Comparison of ENCODE assay signal across 17 cellular contexts in the genomic region with DNA sequence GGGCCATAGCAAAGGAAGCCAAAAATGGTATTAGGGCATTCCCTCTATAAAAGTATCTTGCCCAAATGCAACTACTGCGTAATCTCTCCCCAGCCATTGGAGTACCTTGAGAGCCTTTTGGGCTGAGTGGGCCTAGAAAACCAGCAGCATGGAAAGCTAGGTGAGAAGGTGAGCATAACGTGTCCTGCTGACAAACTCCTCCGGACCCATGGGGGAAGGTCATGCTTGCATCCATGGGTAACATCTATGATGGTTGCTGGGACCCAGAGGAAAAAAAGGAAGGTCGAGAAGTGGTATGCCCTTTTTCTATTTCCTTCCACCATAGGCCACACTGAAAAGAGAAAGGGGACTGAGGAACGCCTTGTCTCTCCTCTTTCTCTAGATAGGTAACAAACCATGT. TPM values are rescaled to one million over a fixed set of nuclear protein-coding genes. Genes with fewer than 3 reads are reported as not detected.
DNase-seq lines count a peak whose midpoint lies in the region; ATAC-seq and TF ChIP-seq lines count a peak whose summit lies in the region.
"Had no signal": no experiment of that assay in that cellular context is flagged by ENCODE, and none has a peak within 500 bp of the region (broad histone marks: within the 10 kb centered on the region; RNA-seq: fewer than 3 reads in every experiment).

No MANE protein-coding gene starts in this region.

- CTCF ChIA-PET in SK-N-SH (lab: Yijun Ruan, JAX), result no interaction called here

- TF ChIP-seq CTCF in BE2C (IDR thresholded peaks at IDR 0.05; ENCODE audit: low read depth, low read length) (no peak), fibroblast of pulmonary artery (IDR thresholded peaks at IDR 0.05; ENCODE audit: low read length, missing control alignments) (no peak), CD14-positive monocyte (IDR thresholded peaks at IDR 0.05) (no peak), SK-N-SH (IDR thresholded peaks at IDR 0.05) (no peak), gastrocnemius medialis (IDR thresholded peaks at IDR 0.05 in 4 of 5, conservative IDR thresholded peaks at IDR 0.05 in 1 of 5) (no peak)

- no peaks in the 10 kb centered on the region for H4K20me1 ChIP-seq in SK-N-SH (ENCODE audit: insufficient read depth)

- in situ Hi-C loops in SK-MEL-5 (cut with HindIII; ENCODE audit: low pct_unique_long_range_greater_than_20kb, low sequenced_read_pairs), result no loop called here
- in situ Hi-C loops in gastrocnemius medialis (cut with MboI; ENCODE audit: low sequenced_read_pairs in 4 of 4), result no loop called here

- no peak for TF ChIP-seq RAD21 in SK-N-SH (IDR thresholded peaks at IDR 0.05; ENCODE audit: low read length)

- H3K9me3 ChIP-seq in BE2C (no peaks in the 10 kb centered on the region; the same call in 1 of the 2 replicates), SK-N-SH (peaks cover 11% of the 10 kb centered on the region; the same call in 1 of the 2 replicates), gastrocnemius medialis (peaks cover 0 to 7% (median 5%) of the 10 kb centered on the region in 3 donors)

- no peak for ATAC-seq in GM21825 (IDR thresholded peaks at IDR 0.05; ENCODE audit: unreplicated experiment)
- ATAC-seq in gastrocnemius medialis, result no peak
- ATAC-seq: left ventricle myocardium superior, T-helper 17 cell had no signal

- TF ChIP-seq EP300 in SK-N-SH (IDR thresholded peaks at IDR 0.05; ENCODE audit: borderline replicate concordance in 1 of 2, low read depth in 1 of 2, low read length in 1 of 2), result no peak

- H3K4me1 ChIP-seq in BE2C, result no peaks in the 10 kb centered on the region
- no peaks in the 10 kb centered on the region for H3K4me1 ChIP-seq in SK-N-SH (ENCODE audit: control insufficient read depth in 1 of 2, insufficient read depth in 2 of 2, low read depth in 1 of 2, low read length in 1 of 2)
- H3K4me1 ChIP-seq in gastrocnemius medialis, result no peaks in the 10 kb centered on the region
- H3K4me1 ChIP-seq: tibial artery had no signal

- intact Hi-C loops in CD14-positive monocyte (cut with micrococcal nuclease), result no loop called here
- intact Hi-C loops in gastrocnemius medialis (cut with DNase I; ENCODE audit: low total_unique reads), result no loop called here

- H3F3A ChIP-seq in SK-N-SH (replicated peaks; ENCODE audit: insufficient read depth), result no peaks in the 10 kb centered on the region

- 11% methylated on average over 5 of the region's 5 CpGs for WGBS in SK-N-SH (ENCODE audit: low lambda C conversion rate)

- no peak for TF ChIP-seq POLR2A in gastrocnemius medialis (IDR thresholded peaks at IDR 0.05)

- H3K79me2 ChIP-seq in SK-N-SH (ENCODE audit: insufficient read depth), result no peaks in the 10 kb centered on the region

- H3K27me3 Mint-ChIP-seq in CD14-positive monocyte (ENCODE audit: low read depth in 3 of 3), result no peaks in the 10 kb centered on the region
- H3K27me3 Mint-ChIP-seq: activated naive CD4-positive, alpha-beta T cell treated with anti-CD3 and anti-CD28 coated beads, Interleukin-2, amount 50 U/mL, for 24 hours; CD4-positive, alpha-beta T cell; T-helper 17 cell had no signal

- H3K9ac ChIP-seq in SK-N-SH, result no peak overlapping the region

- H3K36me3 Mint-ChIP-seq in CD14-positive monocyte, result no peaks in the 10 kb centered on the region

- H3K4me3 ChIP-seq in BE2C (ENCODE audit: low read depth, low read length) (no peak overlapping the region), fibroblast of pulmonary artery (replicated peaks; ENCODE audit: low read depth, low read length) (no peak overlapping the region), SK-N-SH (ENCODE audit: low read depth in 2 of 2, low read length in 1 of 2) (no peak overlapping the region), gastrocnemius medialis (no peak overlapping the region)
- H3K4me3 ChIP-seq: tibial artery had no signal

- H3K36me3 ChIP-seq in BE2C (no peaks in the 10 kb centered on the region), SK-N-SH (replicated peaks in 1 of 2; ENCODE audit: control insufficient read depth in 1 of 2, insufficient read depth in 2 of 2, low read length in 1 of 2) (no peaks in the 10 kb centered on the region), gastrocnemius medialis (no peaks in the 10 kb centered on the region)
- H3K36me3 ChIP-seq: tibial artery had no signal

- H3K9me2 ChIP-seq in SK-N-SH, result no peaks in the 10 kb centered on the region

- no peak overlapping the region for H2AFZ ChIP-seq in SK-N-SH (ENCODE audit: low read depth)

- no peak overlapping the region for H3K4me2 ChIP-seq in SK-N-SH

- H3K9me3 Mint-ChIP-seq in CD14-positive monocyte, result peaks cover 18 to 51% (median 44%) of the 10 kb centered on the region in 7 donors

- no peaks in the 10 kb centered on the region for H3K4me1 Mint-ChIP-seq in CD14-positive monocyte
- H3K4me1 Mint-ChIP-seq: activated naive CD4-positive, alpha-beta T cell treated with anti-CD3 and anti-CD28 coated beads, Interleukin-2, amount 50 U/mL, for 24 hours; T-helper 17 cell had no signal

- H3K27me3 ChIP-seq in BE2C (no peaks in the 10 kb centered on the region), SK-N-SH (ENCODE audit: insufficient read depth) (no peaks in the 10 kb centered on the region), gastrocnemius medialis (no peaks in the 10 kb centered on the region)
- H3K27me3 ChIP-seq: tibial artery had no signal

- H3K4me3 Mint-ChIP-seq in CD14-positive monocyte, result no peak overlapping the region
- H3K4me3 Mint-ChIP-seq: activated naive CD4-positive, alpha-beta T cell treated with anti-CD3 and anti-CD28 coated beads, Interleukin-2, amount 50 U/mL, for 24 hours; CD4-positive, alpha-beta T cell; T-helper 17 cell had no signal

- H3K27ac ChIP-seq in SK-N-SH (ENCODE audit: low read depth in 2 of 2, low read length in 1 of 2) (no peak overlapping the region), gastrocnemius medialis (no peak overlapping the region)
- H3K27ac ChIP-seq: tibial artery had no signal

- DNase-seq in BE2C (peak; percentile 26), ELR (ENCODE audit: low read depth) (peak; percentile 13), SK-MEL-5 (ENCODE audit: low read depth, low spot score) (peak; percentile 7), fibroblast of pulmonary artery (ENCODE audit: low read depth) (peak; percentile 24), CD14-positive monocyte (ENCODE audit: low spot score) (no peak), SK-N-SH (no peak), gastrocnemius medialis (no peak)
- DNase-seq: activated CD4-positive, alpha-beta T cell treated with anti-CD3 and anti-CD28 coated beads, Interleukin-2, amount 50 U/mL, for 4 hours; CD4-positive, alpha-beta T cell; cortex of kidney; left ventricle myocardium superior; NCI-H2029; T-helper 17 cell; tibial artery had no signal

- H3K27ac Mint-ChIP-seq in CD14-positive monocyte, result no peak overlapping the region
- H3K27ac Mint-ChIP-seq: activated naive CD4-positive, alpha-beta T cell treated with anti-CD3 and anti-CD28 coated beads, Interleukin-2, amount 50 U/mL, for 24 hours; CD4-positive, alpha-beta T cell; T-helper 17 cell had no signal

- POLR2A ChIA-PET in SK-N-SH (lab: Yijun Ruan, JAX), result no interaction called here

TF ChIP-seq in SK-N-SH, 30 proteins besides CTCF, POLR2A, EP300 and RAD21:
- TF ChIP-seq FOSL2 (IDR thresholded peaks at IDR 0.05; ENCODE audit: borderline replicate concordance, low read depth) (no peak), RCOR1 (IDR thresholded peaks at IDR 0.05; ENCODE audit: low read length) (no peak), IRF3 (IDR thresholded peaks at IDR 0.05; ENCODE audit: low read depth, low read length) (no peak), TAF1 (IDR thresholded peaks at IDR 0.05; ENCODE audit: borderline replicate concordance, low read depth, low read length) (no peak), RFX5 (IDR thresholded peaks at IDR 0.05; ENCODE audit: low read length) (no peak), FOXJ3 (CRISPR knock-in tag; IDR thresholded peaks at IDR 0.05) (no peak), JUND (IDR thresholded peaks at IDR 0.05) (no peak)
- TF ChIP-seq, protein P1, sequence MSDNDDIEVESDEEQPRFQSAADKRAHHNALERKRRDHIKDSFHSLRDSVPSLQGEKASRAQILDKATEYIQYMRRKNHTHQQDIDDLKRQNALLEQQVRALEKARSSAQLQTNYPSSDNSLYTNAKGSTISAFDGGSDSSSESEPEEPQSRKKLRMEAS (IDR thresholded peaks at IDR 0.05; ENCODE audit: low read depth), result no peak
- TF ChIP-seq, protein P2, sequence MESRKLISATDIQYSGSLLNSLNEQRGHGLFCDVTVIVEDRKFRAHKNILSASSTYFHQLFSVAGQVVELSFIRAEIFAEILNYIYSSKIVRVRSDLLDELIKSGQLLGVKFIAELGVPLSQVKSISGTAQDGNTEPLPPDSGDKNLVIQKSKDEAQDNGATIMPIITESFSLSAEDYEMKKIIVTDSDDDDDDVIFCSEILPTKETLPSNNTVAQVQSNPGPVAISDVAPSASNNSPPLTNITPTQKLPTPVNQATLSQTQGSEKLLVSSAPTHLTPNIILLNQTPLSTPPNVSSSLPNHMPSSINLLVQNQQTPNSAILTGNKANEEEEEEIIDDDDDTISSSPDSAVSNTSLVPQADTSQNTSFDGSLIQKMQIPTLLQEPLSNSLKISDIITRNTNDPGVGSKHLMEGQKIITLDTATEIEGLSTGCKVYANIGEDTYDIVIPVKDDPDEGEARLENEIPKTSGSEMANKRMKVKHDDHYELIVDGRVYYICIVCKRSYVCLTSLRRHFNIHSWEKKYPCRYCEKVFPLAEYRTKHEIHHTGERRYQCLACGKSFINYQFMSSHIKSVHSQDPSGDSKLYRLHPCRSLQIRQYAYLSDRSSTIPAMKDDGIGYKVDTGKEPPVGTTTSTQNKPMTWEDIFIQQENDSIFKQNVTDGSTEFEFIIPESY (IDR thresholded peaks at IDR 0.05; ENCODE audit: borderline replicate concordance, low read depth), result no peak

RNA-seq across cellular contexts. Expression of gene ZNF728, which starts 57.4 kb away (rescaled TPM):
- 0.60 TPM for polyA plus RNA-seq in BE2C (2012; ENCODE audit: insufficient read depth, insufficient read length, low read depth)
- 0.42 and 0.53 TPM in 2 replicates for total RNA-seq in SK-MEL-5 (2014; rRNA removed; shearing (Covaris generic))
- 0.05 and 0.21 TPM in 2 replicates for polyA plus RNA-seq in SK-MEL-5 (2015; cell fraction: cytosol; rRNA removed)
- 0.67 TPM in 1 of 2 replicates, not detected in the other for polyA plus RNA-seq in SK-MEL-5 (2015; cell fraction: nucleus; rRNA removed)
- not detected for polyA plus RNA-seq in CD14-positive monocyte
- polyA plus RNA-seq in SK-N-SH (2012; rRNA removed), result not detected in 2 replicates
- polyA plus RNA-seq in SK-N-SH (2012; cell fraction: cytosol; rRNA removed), result not detected in 2 replicates
- polyA plus RNA-seq in SK-N-SH (2012; cell fraction: nucleus; rRNA removed), result not detected in 2 replicates
- total RNA-seq in gastrocnemius medialis, result not detected
- total RNA-seq: CD4-positive, alpha-beta T cell; HT1080; T-helper 17 cell had no signal

Comparison
In these comparisons a context has a peak if more than half of its experiments do, and no peak if none do; other contexts are left out.
1. DNase-seq: peak in BE2C (single experiment), ELR (single experiment), SK-MEL-5 (single experiment) and fibroblast of pulmonary artery (single experiment); none in CD14-positive monocyte (single experiment), SK-N-SH (single experiment) and gastrocnemius medialis (0 of 2).